ENCODE assay signal across 8 cellular contexts in the genomic region with DNA sequence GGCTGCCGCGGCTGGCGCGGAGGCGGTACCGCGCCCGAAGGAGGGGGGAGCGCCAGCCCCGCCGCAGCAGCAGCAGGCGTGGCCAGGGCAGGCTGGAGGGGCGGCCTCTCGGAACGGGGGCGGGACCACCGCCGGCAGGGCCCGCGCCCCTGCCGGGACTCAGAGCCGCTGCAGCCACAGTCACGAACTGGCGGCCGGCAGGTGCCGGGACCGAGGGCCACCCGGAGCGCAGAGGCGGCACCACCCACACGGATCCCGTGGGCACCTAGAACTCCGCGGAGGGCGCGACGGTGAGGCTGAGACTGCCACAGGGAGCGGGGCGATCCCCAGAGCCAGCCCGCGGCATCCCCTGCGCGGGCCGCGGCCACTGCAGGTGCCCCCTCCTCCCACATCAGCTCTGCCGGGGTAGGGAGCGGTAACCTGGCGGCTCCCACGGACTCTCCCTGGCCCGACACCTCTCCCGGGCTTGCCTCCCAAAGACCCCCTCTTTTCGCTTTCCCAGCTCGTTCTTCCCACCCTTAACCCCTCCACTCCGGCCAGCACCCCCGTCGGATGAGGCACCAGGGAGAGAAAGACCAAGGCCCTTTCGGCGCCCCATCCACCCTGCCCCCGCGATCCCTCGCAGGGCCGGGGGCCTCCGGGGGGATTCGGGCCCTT. TPM values are rescaled to one million over a fixed set of nuclear protein-coding genes. Genes with fewer than 3 reads are reported as not detected.
DNase-seq lines count a peak whose midpoint lies in the region; ATAC-seq, FAIRE-seq and TF ChIP-seq lines count a peak whose summit lies in the region.

A gene (plus strand): TSS at position 162 of the 657 bp plus-strand sequence. CDS start 944 bp downstream, outside the sequence.

- TF ChIP-seq CTCF in astrocyte (IDR thresholded peaks at IDR 0.05; ENCODE audit: insufficient read depth, low read depth, low read length) = no peak
- peak in 9 of 11 experiments; percentile 5 to 60 (median 42) for TF ChIP-seq CTCF in spleen (IDR thresholded peaks at IDR 0.05 in 8 of 11, conservative IDR thresholded peaks at IDR 0.05 in 3 of 11)

- H3K27me3 Mint-ChIP-seq in T-helper 17 cell = peaks cover 58% of the 10 kb centered on the region
- peaks cover 64% of the 10 kb centered on the region for H3K27me3 Mint-ChIP-seq in astrocyte (ENCODE audit: low read depth, unreplicated experiment)

- FAIRE-seq in H54 (lab: Jason Lieb, UNC) (no peak), astrocyte (lab: Jason Lieb, UNC) (no peak)

- DNase-seq in Daoy (ENCODE audit: low read depth) = peak; percentile 83
- peak; percentile 99 for DNase-seq in H54 (ENCODE audit: insufficient read length, low spot score)
- DNase-seq in NCI-H1092 (lab: John Stamatoyannopoulos, UW) = peak; percentile 44
- peak; percentile 60 to 73 (median 72) for DNase-seq in T-helper 17 cell
- peak; percentile 15 for DNase-seq in astrocyte (ENCODE audit: low read depth)
- DNase-seq in iPS-NIHi11 (ENCODE audit: low spot score) = peak; percentile 99
- DNase-seq in spleen = peak; percentile 90
- DNase-seq in OCI-M2 (lab: John Stamatoyannopoulos, UW; ENCODE audit: unreplicated experiment) = no peak

- H3K4me3 ChIP-seq in astrocyte (ENCODE audit: insufficient read depth, low read depth, low read length) = peak within 1 kb of the TSS; percentile 37
- peak within 1 kb of the TSS; percentile 40 to 72 (median 52) for H3K4me3 ChIP-seq in spleen

- TF ChIP-seq POLR2A in H54 (IDR thresholded peaks at IDR 0.05; ENCODE audit: low read depth, low read length) (no peak), spleen (IDR thresholded peaks at IDR 0.05) (no peak)

- H3K4me1 Mint-ChIP-seq in T-helper 17 cell (peaks cover 12% of the 10 kb centered on the region), astrocyte (ENCODE audit: low read depth, unreplicated experiment) (peaks cover 11% of the 10 kb centered on the region)

- H3K27me3 ChIP-seq in astrocyte (ENCODE audit: insufficient read depth, low read length) = peaks cover 47% of the 10 kb centered on the region
- H3K27me3 ChIP-seq in spleen (replicated peaks in 1 of 7) = peaks cover 4 to 96% (median 47%) of the 10 kb centered on the region in 7 donors

- H3K79me2 ChIP-seq in astrocyte (ENCODE audit: insufficient read depth, low read length) = no peaks in the 10 kb centered on the region

- no peaks in the 10 kb centered on the region for H3K9me3 ChIP-seq in T-helper 17 cell (ENCODE audit: control insufficient read depth, low read length, poor library complexity, severe bottlenecking)
- no peaks in the 10 kb centered on the region for H3K9me3 ChIP-seq in astrocyte (ENCODE audit: insufficient read depth, low read depth, low read length)
- no peaks in the 10 kb centered on the region for H3K9me3 ChIP-seq in spleen

- H3K27ac Mint-ChIP-seq in T-helper 17 cell (no peak within 1 kb of the TSS), astrocyte (ENCODE audit: unreplicated experiment) (no peak within 1 kb of the TSS)

- ATAC-seq in T-helper 17 cell = peak; percentile 97

- whole genome bisulfite sequencing in spleen, 5 donors = 1 to 2% (median 2%) methylated on average over 36 to 64 of the region's 64 CpGs

- peaks cover 9% of the 10 kb centered on the region for H4K20me1 ChIP-seq in astrocyte (ENCODE audit: insufficient read depth, low read length)

- H3K4me2 ChIP-seq in astrocyte (ENCODE audit: low read length) = peak within 1 kb of the TSS; percentile 83

- H3K9me3 Mint-ChIP-seq in astrocyte (ENCODE audit: unreplicated experiment) = no peaks in the 10 kb centered on the region

- H2AFZ ChIP-seq in astrocyte (ENCODE audit: low read depth, low read length) = peak within 1 kb of the TSS; percentile 80

- no peak within 1 kb of the TSS for H3K27ac ChIP-seq in astrocyte (ENCODE audit: low read depth, low read length)
- H3K27ac ChIP-seq in spleen = no peak within 1 kb of the TSS

- H3K9ac ChIP-seq in astrocyte (ENCODE audit: low read length) = no peak within 1 kb of the TSS

- intact Hi-C loops in spleen (cut with DNase I; ENCODE audit: low total_unique reads) = no loop called here

- H3K4me3 Mint-ChIP-seq in T-helper 17 cell (peak within 1 kb of the TSS; percentile 90), astrocyte (ENCODE audit: unreplicated experiment) (peak within 1 kb of the TSS; percentile 20)

- H3K36me3 Mint-ChIP-seq in T-helper 17 cell (ENCODE audit: low read depth) = peaks cover 5% of the 10 kb centered on the region
- no peaks in the 10 kb centered on the region for H3K36me3 Mint-ChIP-seq in astrocyte (ENCODE audit: low read depth, unreplicated experiment)

- no peaks in the 10 kb centered on the region for H3K36me3 ChIP-seq in astrocyte (ENCODE audit: insufficient read depth, low read length)
- H3K36me3 ChIP-seq in spleen = no peaks in the 10 kb centered on the region

- peaks cover 13% of the 10 kb centered on the region for H3K4me1 ChIP-seq in astrocyte (ENCODE audit: insufficient read depth, low read length)
- H3K4me1 ChIP-seq in spleen = peaks cover 8 to 28% (median 25%) of the 10 kb centered on the region in 6 donors

RNA-seq across cellular contexts. Expression of the gene that starts here (rescaled TPM):
- total RNA-seq in Daoy (2014; rRNA removed; shearing (Covaris generic)) = not detected in 2 replicates
- total RNA-seq in T-helper 17 cell (not detected), astrocyte (0.23 TPM in 1 of 2 replicates, not detected in the other), spleen (under 1 TPM in 2 of 7 donors, not detected in 5; 0.28 to 0.68 TPM)
- under 1 TPM; 0.02 to 0.08 (median 0.03) TPM for polyA plus RNA-seq in spleen

Comparison
In these comparisons a context has a peak if more than half of its experiments do, and no peak if none do; other contexts are left out.
1. Peak in DNase-seq in Daoy; RNA of the gene not detected or under 1 TPM.
2. Peak in DNase-seq and ATAC-seq in T-helper 17 cell; RNA of the gene not detected or under 1 TPM.
3. Peak in DNase-seq, H3K4me3 ChIP-seq and H3K4me2 ChIP-seq in astrocyte; RNA of the gene not detected or under 1 TPM.
4. Peak in DNase-seq and H3K4me3 ChIP-seq in spleen; RNA of the gene not detected or under 1 TPM.